34 cellular contexts compared by ENCODE assay signal in genomic region chr12:19836456-19836855, GRCh38.
"Had no signal": no experiment of that assay in that cellular context is flagged by ENCODE, and none has a peak within 500 bp of the region (broad histone marks: within the 10 kb centered on the region; RNA-seq: fewer than 3 reads in every experiment).

No MANE protein-coding gene starts in this region.

- H3K4me2 ChIP-seq: KMS-11 had no signal

- H3K36me3 ChIP-seq: MG63 had no signal

- H3K9ac ChIP-seq: KMS-11 had no signal

- H3K9me3 ChIP-seq: MG63 had no signal

- DNase-seq: Karpas-422, Kasumi-1, MG63, MM.1S, MV-4-11, NCI-H1048, NCI-H1092, NCI-H1092 treated with DMSO at 0.1 percent for 48 hours, NCI-H1105, NCI-H1105 treated with DMSO at 0.1 percent for 48 hours, NCI-H1417, NCI-H1417 treated with DMSO at 0.1 percent for 48 hours, NCI-H1436, NCI-H1436 treated with DMSO at 0.1 percent for 48 hours, NCI-H146, NCI-H1694, NCI-H1694 treated with DMSO at 0.1 percent for 48 hours, NCI-H187, NCI-H187 treated with DMSO at 0.1 percent for 48 hours, NCI-H1930, NCI-H2029, NCI-H2029 treated with DMSO at 0.1 percent for 48 hours, NCI-H2081, NCI-H2081 treated with DMSO at 0.1 percent for 48 hours, NCI-H2107, NCI-H2171, NCI-H2171 treated with DMSO at 0.1 percent for 48 hours, NCI-H2227 treated with DMSO at 0.1 percent for 48 hours, NCI-H226, NCI-H345, NCI-H446, NCI-H446 treated with DMSO at 0.1 percent for 48 hours, NCI-H510A had no signal

- H3K27ac ChIP-seq: KMS-11 had no signal

- H3K4me3 ChIP-seq: MG63 had no signal

- H3K27me3 ChIP-seq: MG63 had no signal
